31 cellular contexts compared by ENCODE assay signal in the genomic region with DNA sequence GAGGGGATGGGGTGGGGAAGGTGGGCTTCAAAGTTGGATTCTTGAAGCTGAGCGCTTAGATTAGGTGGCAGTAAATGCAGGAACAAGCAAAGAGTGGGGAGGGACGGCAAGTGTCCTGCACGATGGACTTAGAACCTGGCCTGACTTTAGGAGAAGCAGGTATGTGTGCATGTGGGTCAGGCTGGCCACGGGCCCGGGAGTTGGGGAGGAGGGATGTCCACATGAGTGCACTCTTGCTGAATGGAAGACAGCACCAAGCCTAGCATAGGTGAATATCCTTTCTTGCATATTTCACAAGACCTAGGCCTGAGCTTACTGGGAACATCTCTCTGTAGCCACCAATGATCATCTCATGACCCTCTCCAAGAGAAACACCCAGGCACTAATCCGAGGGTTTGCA.
"Had no signal": no experiment of that assay in that cellular context is flagged by ENCODE, and none has a peak within 500 bp of the region (broad histone marks: within the 10 kb centered on the region; RNA-seq: fewer than 3 reads in every experiment).

No MANE protein-coding gene starts in this region.

- H3K4me2 ChIP-seq: neural progenitor cell had no signal

- ATAC-seq: foreskin keratinocyte; gastroesophageal sphincter; heart right ventricle; naive thymus-derived CD4-positive, alpha-beta T cell; right cardiac atrium; stimulated activated memory B cell treated with anti-CD40 and anti-IgM and Interleukin-4, amounts not matched to agents 10 μg/mL and 1 μg/mL and 100 μg/mL, for 72 hours; stimulated activated naive CD8-positive, alpha-beta T cell treated with anti-CD3 and anti-CD28 coated beads, Interleukin-15, Interleukin-2, amounts not matched to agents 100 U/mL and 50 U/mL, for 24 hours had no signal

- DNase-seq: dorsolateral prefrontal cortex; effector CD8-positive, alpha-beta T cell; endodermal cell; foreskin keratinocyte; glutamatergic neuron; heart right ventricle; hippocampal formation; kidney glomerular epithelial cell; mammary epithelial cell; mesendoderm; midbrain; naive thymus-derived CD4-positive, alpha-beta T cell; nucleus accumbens; right cardiac atrium; spleen; stimulated activated CD4-positive, alpha-beta T cell treated with anti-CD3 and anti-CD28 coated beads, Interleukin-4, amount 100 ng/mL, for 4 hours; stimulated activated naive CD8-positive, alpha-beta T cell treated with anti-CD3 and anti-CD28 coated beads, Interleukin-15, Interleukin-2, amounts not matched to agents 100 U/mL and 50 U/mL, for 24 hours; substantia nigra; testis; upper lobe of left lung had no signal

- FAIRE-seq: colon, islet of Langerhans, urothelium cell line had no signal

- H3K27ac ChIP-seq: dorsolateral prefrontal cortex, epithelial cell of prostate, esophagus muscularis mucosa, foreskin keratinocyte, gastroesophageal sphincter, heart right ventricle, neural progenitor cell, prostate gland, skin epidermis, spleen, testis, tibial nerve, upper lobe of left lung had no signal

- H3K4me3 ChIP-seq: dorsolateral prefrontal cortex, esophagus muscularis mucosa, gastroesophageal sphincter, heart right ventricle, neural progenitor cell, prostate gland, skin epidermis, spleen, testis, tibial nerve, upper lobe of left lung had no signal

- H3K9ac ChIP-seq: neural progenitor cell had no signal

- H3K36me3 ChIP-seq: esophagus muscularis mucosa, gastroesophageal sphincter, heart right ventricle, neural progenitor cell, prostate gland, spleen, tibial nerve, upper lobe of left lung had no signal

- H3K4me1 ChIP-seq: esophagus muscularis mucosa, foreskin keratinocyte, gastroesophageal sphincter, prostate gland, testis, tibial nerve, upper lobe of left lung had no signal

- H3K27me3 ChIP-seq: esophagus muscularis mucosa, gastroesophageal sphincter, heart right ventricle, neural progenitor cell, testis, tibial nerve, upper lobe of left lung had no signal

- H3K9me3 ChIP-seq: gastroesophageal sphincter, prostate gland, spleen, testis, tibial nerve, upper lobe of left lung had no signal

- H2AFZ ChIP-seq: neural progenitor cell had no signal
